In the genomic region with DNA sequence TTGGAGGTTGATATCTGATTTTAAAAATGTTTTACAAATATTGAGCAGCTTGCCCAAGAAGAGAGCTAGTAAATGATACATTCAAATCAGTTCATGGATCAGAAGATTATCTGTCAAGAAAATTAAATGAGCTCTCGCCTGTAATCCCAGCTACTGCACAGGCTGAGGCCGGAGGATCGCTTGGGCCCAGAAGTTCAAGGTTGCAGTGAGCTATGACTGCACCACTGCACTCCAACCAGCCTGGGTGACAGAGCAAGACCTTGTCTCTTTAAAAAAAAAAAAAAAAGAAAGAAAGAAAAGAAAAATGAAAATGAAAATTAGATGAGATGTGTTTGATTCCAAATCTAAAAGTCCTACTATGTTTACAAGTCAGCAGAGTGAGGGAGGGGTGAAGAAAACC, we compare ENCODE assay signal across 11 cellular contexts. TPM values are rescaled to one million over a fixed set of nuclear protein-coding genes. Genes with fewer than 3 reads are reported as not detected.
DNase-seq lines count a peak whose midpoint lies in the region; ATAC-seq and TF ChIP-seq lines count a peak whose summit lies in the region.
"Had no signal": no experiment of that assay in that cellular context is flagged by ENCODE, and none has a peak within 500 bp of the region (broad histone marks: within the 10 kb centered on the region; RNA-seq: fewer than 3 reads in every experiment).

No MANE protein-coding gene starts in this region.

- no peak overlapping the region; the same call in 1 of the 2 replicates for H3K23ac ChIP-seq in IMR-90 (ENCODE audit: low read depth, low read length)

- CTCF ChIA-PET in IMR-90 (lab: Yijun Ruan, JAX), result no interaction called here
- CTCF ChIA-PET in mammary epithelial cell (lab: Charles Lee; ENCODE audit: low non-redundant PET), result interaction anchor here (0.6 to 0.7 kb wide), 2 partner anchors 52 to 680 kb away, joined by 10 to 26 read pairs; no protein-coding TSS in a partner anchor
- CTCF ChIA-PET in Calu3 (lab: Charles Lee), result interaction anchor here (0.5 to 0.6 kb wide), 2 partner anchors 50 to 269 kb away, joined by 4 to 14 read pairs; no protein-coding TSS in a partner anchor

- no peak overlapping the region for H2AK9ac ChIP-seq in IMR-90 (replicated peaks; ENCODE audit: low read depth, low read length, poor library complexity)

- H2BK120ac ChIP-seq in IMR-90 (ENCODE audit: low read depth, low read length), result no peak overlapping the region

- H4K20me1 ChIP-seq in IMR-90 (ENCODE audit: insufficient read depth, low read length) (peaks cover 37% of the 10 kb centered on the region), mammary epithelial cell (ENCODE audit: insufficient read depth, low read length) (no peaks in the 10 kb centered on the region)

- in situ Hi-C loops in IMR-90 (cut with MboI; ENCODE audit: low sequenced_read_pairs), result loop anchor here (25.0 kb wide), 1 partner anchor 644 kb away; a partner anchor contains a TSS
- in situ Hi-C loops in mammary epithelial cell (cut with MboI; ENCODE audit: low sequenced_read_pairs in 2 of 2), result loop anchor here (25.0 kb wide), 1 partner anchor 644 kb away; a partner anchor contains a TSS

- peak overlapping the region; percentile 82 for H3K4me3 Mint-ChIP-seq in natural killer cell treated with Interleukin-12 subunit alpha and Interleukin-12 subunit beta and Interleukin-15 and Interleukin-18, amount 100 ng/mL, for 72 hours
- no peak overlapping the region for H3K4me3 Mint-ChIP-seq in Calu3 (ENCODE audit: low read depth, unreplicated experiment)

- no TSS peak for BruUV-seq in IMR-90 (replicated peaks; lab: Mats Ljungman, UMichigan)
- no TSS peak for BruUV-seq in mammary epithelial cell (replicated peaks; lab: Mats Ljungman, UMichigan)
- no TSS peak for BruUV-seq in Calu3 (replicated peaks; lab: Mats Ljungman, UMichigan)

- H3K4me1 ChIP-seq in ACC112 (ENCODE audit: control insufficient read depth, insufficient read depth, low read length, unreplicated experiment) (peaks cover 22% of the 10 kb centered on the region), IMR-90 (ENCODE audit: control insufficient read depth, insufficient read depth, low read length) (peaks cover 5% of the 10 kb centered on the region; the same call in 1 of the 2 replicates), mammary epithelial cell (ENCODE audit: insufficient read depth, low read length) (peaks cover 33% of the 10 kb centered on the region)

- DNase-seq in IMR-90, result no peak
- DNase-seq in mammary epithelial cell, result no peak
- no peak for DNase-seq in natural killer cell treated with Interleukin-12 subunit alpha and Interleukin-12 subunit beta and Interleukin-15 and Interleukin-18, amount 100 ng/mL, for 72 hours (ENCODE audit: low spot score)
- DNase-seq in Calu3, result no peak
- DNase-seq: activated gamma-delta T cell, stomach had no signal

- H3K4me2 ChIP-seq in IMR-90 (ENCODE audit: low read depth, low read length) (peak overlapping the region; percentile 88), mammary epithelial cell (ENCODE audit: insufficient read depth, low read depth, low read length) (peak overlapping the region; percentile 86)

- H3K4ac ChIP-seq in IMR-90 (ENCODE audit: low read depth, low read length), result 0 out of 2 replicates have a peak overlapping the region, but pooled peaks have one; percentile 32

- H3K9me3 ChIP-seq in IMR-90 (ENCODE audit: control insufficient read depth, insufficient read depth, low read length), result no peaks in the 10 kb centered on the region
- no peaks in the 10 kb centered on the region for H3K9me3 ChIP-seq in mammary epithelial cell (replicated peaks; ENCODE audit: insufficient read depth, low read length)
- H3K9me3 ChIP-seq: stomach had no signal

- TF ChIP-seq RAD21 in IMR-90 (IDR thresholded peaks at IDR 0.05; ENCODE audit: low read length), result no peak

- H3K36me3 ChIP-seq in ACC112 (ENCODE audit: insufficient read depth, low read length), result no peaks in the 10 kb centered on the region
- H3K36me3 ChIP-seq in IMR-90 (ENCODE audit: control insufficient read depth, insufficient read depth, low read length), result no peaks in the 10 kb centered on the region
- no peaks in the 10 kb centered on the region for H3K36me3 ChIP-seq in mammary epithelial cell (ENCODE audit: insufficient read depth, low read length)
- H3K36me3 ChIP-seq: stomach had no signal

- H3K4me1 Mint-ChIP-seq in natural killer cell treated with Interleukin-12 subunit alpha and Interleukin-12 subunit beta and Interleukin-15 and Interleukin-18, amount 100 ng/mL, for 72 hours (ENCODE audit: low read depth in 2 of 2), result peaks cover 28 to 41% of the 10 kb centered on the region in 2 donors
- H3K4me1 Mint-ChIP-seq in Calu3 (ENCODE audit: low read depth, unreplicated experiment), result no peaks in the 10 kb centered on the region

- H3K27ac ChIP-seq in ACC112 (ENCODE audit: low read depth, low read length) (peak overlapping the region; percentile 99), IMR-90 (ENCODE audit: insufficient read depth, low read length) (no peak overlapping the region; the same call in 1 of the 2 replicates), mammary epithelial cell (ENCODE audit: insufficient read depth, low read depth, low read length) (peak overlapping the region; percentile 96)

- no peaks in the 10 kb centered on the region for H3K27me3 Mint-ChIP-seq in natural killer cell treated with Interleukin-12 subunit alpha and Interleukin-12 subunit beta and Interleukin-15 and Interleukin-18, amount 100 ng/mL, for 72 hours
- no peaks in the 10 kb centered on the region for H3K27me3 Mint-ChIP-seq in Calu3 (ENCODE audit: unreplicated experiment)

- H3K27ac Mint-ChIP-seq in natural killer cell treated with Interleukin-12 subunit alpha and Interleukin-12 subunit beta and Interleukin-15 and Interleukin-18, amount 100 ng/mL, for 72 hours, result peak overlapping the region; percentile 64 to 95
- H3K27ac Mint-ChIP-seq in Calu3 (ENCODE audit: unreplicated experiment), result no peak overlapping the region

- no peak overlapping the region for H3K18ac ChIP-seq in IMR-90 (ENCODE audit: low read depth, low read length)

- no peak for TF ChIP-seq POLR2A in IMR-90 (IDR thresholded peaks at IDR 0.05; ENCODE audit: low read depth, low read length)

- TF ChIP-seq CTCF in IMR-90 (conservative IDR thresholded peaks at IDR 0.05; ENCODE audit: low read depth, low read length) (no peak), mammary epithelial cell (conservative IDR thresholded peaks at IDR 0.05 in 1 of 2, IDR thresholded peaks at IDR 0.05 in 1 of 2; ENCODE audit: extremely low read depth in 1 of 2, insufficient read depth in 1 of 2, low read depth in 1 of 2, low read length in 2 of 2) (no peak), Calu3 (IDR thresholded peaks at IDR 0.05; ENCODE audit: unreplicated experiment) (no peak)

- dilution Hi-C loops in IMR-90 (cut with HindIII; ENCODE audit: low sequenced_read_pairs, unreplicated experiment) (no loop called here), mammary epithelial cell (cut with HindIII; ENCODE audit: low sequenced_read_pairs) (no loop called here)

- H3K4me3 ChIP-seq in ACC112 (ENCODE audit: low read depth, low read length), result peak overlapping the region; percentile 84
- no peak overlapping the region for H3K4me3 ChIP-seq in IMR-90 (ENCODE audit: insufficient read depth, low read depth, low read length)
- H3K4me3 ChIP-seq in mammary epithelial cell (replicated peaks in 1 of 3; ENCODE audit: insufficient read depth in 1 of 3, low read depth in 2 of 3, low read length in 3 of 3), result peak overlapping the region; percentile 19 to 93 (median 92)

- H3K27me3 ChIP-seq in ACC112 (ENCODE audit: insufficient read depth, low read length) (no peaks in the 10 kb centered on the region), IMR-90 (ENCODE audit: control insufficient read depth, insufficient read depth, low read length) (no peaks in the 10 kb centered on the region), mammary epithelial cell (ENCODE audit: insufficient read depth, low read length) (no peaks in the 10 kb centered on the region)
- H3K27me3 ChIP-seq: stomach had no signal

- H3K9ac ChIP-seq in IMR-90 (ENCODE audit: low read depth, low read length), result no peak overlapping the region
- H3K9ac ChIP-seq in mammary epithelial cell (ENCODE audit: insufficient read depth, low read length), result peak overlapping the region; percentile 15

- H3K79me1 ChIP-seq in IMR-90 (ENCODE audit: low read depth in 1 of 2, low read length in 2 of 2), result peaks cover 3 to 38% of the 10 kb centered on the region in 2 experiments

- POLR2A ChIA-PET in IMR-90 (lab: Charles Lee; ENCODE audit: unreplicated experiment), result no interaction called here

- peaks cover 5% of the 10 kb centered on the region for H3K9me1 ChIP-seq in IMR-90 (ENCODE audit: insufficient read depth, low read length)

- H4K91ac ChIP-seq in IMR-90 (ENCODE audit: insufficient read depth, low read depth, low read length), result no peak overlapping the region

- WGBS in IMR-90 (ENCODE audit: extremely low coverage in 2 of 2, insufficient read length in 1 of 2), 2 experiments, result 100% methylated on average over 1 of the region's 3 CpGs; no CpG with 5 or more reads in 1 of the 2 experiments
- WGBS in mammary epithelial cell (ENCODE audit: low coverage, missing lambda C conversion rate), result 94% methylated on average over 3 of the region's 3 CpGs

- H2AK5ac ChIP-seq in IMR-90 (ENCODE audit: low read depth, low read length), result no peak overlapping the region

- no peaks in the 10 kb centered on the region for H3K9me3 Mint-ChIP-seq in natural killer cell treated with Interleukin-12 subunit alpha and Interleukin-12 subunit beta and Interleukin-15 and Interleukin-18, amount 100 ng/mL, for 72 hours
- H3K9me3 Mint-ChIP-seq in Calu3 (ENCODE audit: low read depth, unreplicated experiment), result no peaks in the 10 kb centered on the region

- no peak overlapping the region for H2BK20ac ChIP-seq in IMR-90 (ENCODE audit: low read depth, low read length)

- no peak overlapping the region for H4K8ac ChIP-seq in IMR-90 (ENCODE audit: low read depth in 2 of 2, low read length in 2 of 2)

- H2BK15ac ChIP-seq in IMR-90 (ENCODE audit: low read depth, low read length), result no peak overlapping the region

- H2BK5ac ChIP-seq in IMR-90 (ENCODE audit: low read depth, low read length, poor library complexity, severe bottlenecking), result no peak overlapping the region

- ATAC-seq in IMR-90 (ENCODE audit: low read depth) (no peak), GM19397 (IDR thresholded peaks at IDR 0.05; ENCODE audit: unreplicated experiment) (no peak), GM21515 (IDR thresholded peaks at IDR 0.05; ENCODE audit: unreplicated experiment) (no peak), HG03460 (IDR thresholded peaks at IDR 0.05; ENCODE audit: unreplicated experiment) (no peak)
- ATAC-seq in natural killer cell treated with Interleukin-12 subunit alpha and Interleukin-12 subunit beta and Interleukin-15 and Interleukin-18, amount 100 ng/mL, for 72 hours, result no peak

- no peak overlapping the region for H3K14ac ChIP-seq in IMR-90 (replicated peaks; ENCODE audit: low read depth, low read length)

- H3K79me2 ChIP-seq in ACC112 (ENCODE audit: control insufficient read depth, insufficient read depth, low read length, unreplicated experiment) (peaks cover 62% of the 10 kb centered on the region), mammary epithelial cell (ENCODE audit: insufficient read depth, low read length) (peaks cover 74% of the 10 kb centered on the region)

- no peak overlapping the region for H3K56ac ChIP-seq in IMR-90 (ENCODE audit: extremely low read depth, insufficient read depth, low read length)

- H4K5ac ChIP-seq in IMR-90 (ENCODE audit: low read depth, low read length), result no peak overlapping the region

- intact Hi-C loops in IMR-90 (cut with micrococcal nuclease), result loop anchor here (10.0 kb wide), 2 partner anchors 471 to 651 kb away; a partner anchor contains a TSS
- intact Hi-C loops in mammary epithelial cell (cut with micrococcal nuclease), result loop anchor here (5.0 to 10.0 kb wide), 2 partner anchors 46 to 481 kb away; a partner anchor contains a TSS
- intact Hi-C loops in Calu3 (cut with micrococcal nuclease; ENCODE audit: unreplicated experiment), result no loop called here

- no peak overlapping the region for H2AFZ ChIP-seq in ACC112 (ENCODE audit: low read length, unreplicated experiment)
- H2AFZ ChIP-seq in IMR-90 (replicated peaks; ENCODE audit: low read length, poor library complexity), result no peak overlapping the region
- H2AFZ ChIP-seq in mammary epithelial cell (ENCODE audit: low read depth, low read length), result peak overlapping the region; percentile 23

- H3K36me3 Mint-ChIP-seq in natural killer cell treated with Interleukin-12 subunit alpha and Interleukin-12 subunit beta and Interleukin-15 and Interleukin-18, amount 100 ng/mL, for 72 hours, result no peaks in the 10 kb centered on the region
- H3K36me3 Mint-ChIP-seq in Calu3 (ENCODE audit: insufficient read depth, unreplicated experiment), result no peaks in the 10 kb centered on the region

RNA-seq across cellular contexts. Expression of a gene that starts 2.4 kb away (rescaled TPM):
- total RNA-seq in IMR-90 (2012; rRNA removed), result 86.4 and 110 TPM in 2 replicates
- 34.2 and 43.8 TPM in 2 replicates for polyA plus RNA-seq in IMR-90 (2012; rRNA removed)
- polyA plus RNA-seq in IMR-90 (2012; cell fraction: cytosol; rRNA removed), result 9.1 and 12.6 TPM in 2 replicates
- polyA plus RNA-seq in IMR-90 (2012; cell fraction: nucleus; rRNA removed; ENCODE audit: low replicate concordance), result 9.9 and 80.4 TPM in 2 replicates
- total RNA-seq in mammary epithelial cell, result 10 to 100 TPM; 53.5 to 56.0 TPM
- 49.2 TPM for polyA plus RNA-seq in mammary epithelial cell
- polyA minus RNA-seq in mammary epithelial cell, result 21.8 TPM
- total RNA-seq in natural killer cell treated with Interleukin-12 subunit alpha and Interleukin-12 subunit beta and Interleukin-15 and Interleukin-18, amount 100 ng/mL, for 72 hours, result 10 to 100 TPM; 24.2 to 38.9 TPM
- total RNA-seq in Calu3 (2022), result not detected in 2 replicates

RNA-seq across cellular contexts. Expression of a gene that starts 46.2 kb away (rescaled TPM):
- total RNA-seq in IMR-90 (2012; rRNA removed) (0.54 and 0.83 TPM in 2 replicates), mammary epithelial cell (under 1 TPM; 0.83 to 0.89 TPM), Calu3 (2022) (not detected in 2 replicates)
- polyA plus RNA-seq in IMR-90 (2012; rRNA removed) (0.62 TPM in 2 replicates), mammary epithelial cell (0.31 TPM)
- 0.10 TPM in 2 replicates for polyA plus RNA-seq in IMR-90 (2012; cell fraction: cytosol; rRNA removed)
- polyA plus RNA-seq in IMR-90 (2012; cell fraction: nucleus; rRNA removed; ENCODE audit: low replicate concordance), result 0.08 and 0.56 TPM in 2 replicates
- not detected for polyA minus RNA-seq in mammary epithelial cell
- total RNA-seq in natural killer cell treated with Interleukin-12 subunit alpha and Interleukin-12 subunit beta and Interleukin-15 and Interleukin-18, amount 100 ng/mL, for 72 hours, result not detected
- total RNA-seq: T-helper 2 cell treated with Interferon-gamma antibody and Interleukin-4, amounts not matched to agents 100 ng/mL and 5 ng/mL, for 36 hours had no signal

Comparison
In these comparisons a context has a peak if more than half of its experiments do, and no peak if none do; other contexts are left out.
1. RNA of a gene that starts 2.4 kb away (total RNA-seq): 86.4 to 110 TPM in IMR-90, 53.5 to 56.0 TPM in mammary epithelial cell and 24.2 to 38.9 TPM in natural killer cell treated with Interleukin-12 subunit alpha and Interleukin-12 subunit beta and Interleukin-15 and Interleukin-18, amount 100 ng/mL, for 72 hours; not detected in Calu3; every median in the first group is over 10 times any median in the second.